ENCODE assay signal across 8 cellular contexts in genomic region chr11:73384871-73385692, GRCh38. TPM values are rescaled to one million over a fixed set of nuclear protein-coding genes. Genes with fewer than 3 reads are reported as not detected.
A peak's percentile ranks its signal among the peaks of the same experiment; 100 is the strongest.
DNase-seq lines count a peak whose midpoint lies in the region; ATAC-seq and TF ChIP-seq lines count a peak whose summit lies in the region.

No MANE protein-coding gene starts in this region.

- H3K4me3 Mint-ChIP-seq in activated CD8-positive, alpha-beta T cell treated with anti-CD3 and anti-CD28 coated beads for 36 hours: peak overlapping the region; percentile 32

- H3K4me1 ChIP-seq in suprapubic skin: peaks cover 82% of the 10 kb centered on the region

- POLR2A ChIA-PET in activated CD8-positive, alpha-beta T cell treated with anti-CD3 and anti-CD28 coated beads for 36 hours (lab: Charles Lee): interaction anchor here (0.8 to 1.4 kb wide), 3 partner anchors 14 to 638 kb away, joined by 3 read pairs; no protein-coding TSS in a partner anchor

- ATAC-seq in HG03342 (IDR thresholded peaks at IDR 0.05; ENCODE audit: unreplicated experiment): peak; percentile 55
- peak; percentile 84 for ATAC-seq in activated CD8-positive, alpha-beta T cell treated with anti-CD3 and anti-CD28 coated beads for 36 hours

- no peak overlapping the region for H3K4me3 ChIP-seq in suprapubic skin

- H3K36me3 Mint-ChIP-seq in activated CD8-positive, alpha-beta T cell treated with anti-CD3 and anti-CD28 coated beads for 36 hours (ENCODE audit: low read depth): peaks cover 3% of the 10 kb centered on the region

- H3K4me1 Mint-ChIP-seq in activated CD8-positive, alpha-beta T cell treated with anti-CD3 and anti-CD28 coated beads for 36 hours (ENCODE audit: low read depth): peaks cover 59% of the 10 kb centered on the region

- TF ChIP-seq POLR2A in suprapubic skin (IDR thresholded peaks at IDR 0.05): no peak

- no peaks in the 10 kb centered on the region for H3K9me3 ChIP-seq in suprapubic skin

- no peaks in the 10 kb centered on the region for H3K27me3 Mint-ChIP-seq in activated CD8-positive, alpha-beta T cell treated with anti-CD3 and anti-CD28 coated beads for 36 hours

- intact Hi-C loops in activated CD8-positive, alpha-beta T cell treated with anti-CD3 and anti-CD28 coated beads for 36 hours (cut with micrococcal nuclease): no loop called here

- CTCF ChIA-PET in activated CD8-positive, alpha-beta T cell treated with anti-CD3 and anti-CD28 coated beads for 36 hours (lab: Charles Lee): interaction anchor here (0.8 to 4.7 kb wide), 11 partner anchors 8 to 276 kb away, joined by 3 to 28 read pairs (median 4); no protein-coding TSS in a partner anchor

- TF ChIP-seq CTCF in activated CD8-positive, alpha-beta T cell treated with anti-CD3 and anti-CD28 coated beads for 36 hours (IDR thresholded peaks at IDR 0.05): no peak
- TF ChIP-seq CTCF in suprapubic skin (IDR thresholded peaks at IDR 0.05): no peak

- peak; percentile 43 for DNase-seq in activated CD8-positive, alpha-beta memory T cell treated with anti-CD3 and anti-CD28 coated beads, Interleukin-2, amount 50 U/mL, for 4 hours
- DNase-seq in activated CD8-positive, alpha-beta memory T cell treated with anti-CD3 and anti-CD28 coated beads for 24 hours: no peak
- DNase-seq in activated CD8-positive, alpha-beta T cell treated with anti-CD3 and anti-CD28 coated beads for 36 hours: peak; percentile 67
- DNase-seq in iris pigment epithelial cell (ENCODE audit: low read depth) (peak; percentile 20), suprapubic skin (ENCODE audit: low spot score in 2 of 2) (no peak), T-helper 9 cell (no peak)
- no peak for DNase-seq in activated effector memory CD4-positive, alpha-beta T cell treated with anti-CD3 and anti-CD28 coated beads, Interleukin-2, amount 50 U/mL, for 16 hours

- TF ChIP-seq EP300 in suprapubic skin (IDR thresholded peaks at IDR 0.05): no peak

- no peaks in the 10 kb centered on the region for H3K27me3 ChIP-seq in suprapubic skin

- peak overlapping the region; percentile 72 for H3K27ac Mint-ChIP-seq in activated CD8-positive, alpha-beta T cell treated with anti-CD3 and anti-CD28 coated beads for 36 hours

- no peaks in the 10 kb centered on the region for H3K36me3 ChIP-seq in suprapubic skin

- no peaks in the 10 kb centered on the region for H3K9me3 Mint-ChIP-seq in activated CD8-positive, alpha-beta T cell treated with anti-CD3 and anti-CD28 coated beads for 36 hours

- H3K27ac ChIP-seq in suprapubic skin: peak overlapping the region; percentile 52

- 51% methylated on average over 21 of the region's 21 CpGs for WGBS in suprapubic skin

RNA-seq across cellular contexts. Expression of gene RELT, which starts 8.9 kb away (rescaled TPM):
- total RNA-seq in activated CD8-positive, alpha-beta T cell treated with anti-CD3 and anti-CD28 coated beads for 36 hours: 10 to 100 TPM; 26.6 to 29.6 TPM
- total RNA-seq in suprapubic skin: 10 to 100 TPM in 1 of 4 donors, 1 to 10 TPM in 3; 1.9 to 11.2 (median 4.2) TPM

Comparison
In these comparisons a context has a peak if more than half of its experiments do, and no peak if none do; other contexts are left out.
1. DNase-seq: peak in activated CD8-positive, alpha-beta memory T cell treated with anti-CD3 and anti-CD28 coated beads, Interleukin-2, amount 50 U/mL, for 4 hours (single experiment), activated CD8-positive, alpha-beta T cell treated with anti-CD3 and anti-CD28 coated beads for 36 hours (single experiment) and iris pigment epithelial cell (single experiment); none in activated CD8-positive, alpha-beta memory T cell treated with anti-CD3 and anti-CD28 coated beads for 24 hours (single experiment), suprapubic skin (0 of 2), T-helper 9 cell (single experiment) and activated effector memory CD4-positive, alpha-beta T cell treated with anti-CD3 and anti-CD28 coated beads, Interleukin-2, amount 50 U/mL, for 16 hours (single experiment).